ENCODE assay signal across 1 cellular context in genomic region chr5:1295650-1296037, GRCh38.
TF ChIP-seq lines count a peak whose summit lies in the region.

No MANE protein-coding gene starts in this region.

TF ChIP-seq in GM23338, 12 proteins besides CTCF, POLR2A, EP300 and RAD21:
- TF ChIP-seq ZNF462 (CRISPR knock-in tag; IDR thresholded peaks at IDR 0.05) (no peak), REST (IDR thresholded peaks at IDR 0.05; ENCODE audit: unreplicated experiment) (no peak), POLR2AphosphoS5 (IDR thresholded peaks at IDR 0.05; ENCODE audit: low read depth) (no peak), ETS1 (IDR thresholded peaks at IDR 0.05) (no peak), EZH2 (IDR thresholded peaks at IDR 0.05; ENCODE audit: low read depth, unreplicated experiment) (no peak), ZNF114 (CRISPR knock-in tag; IDR thresholded peaks at IDR 0.05) (no peak), STAT1 (IDR thresholded peaks at IDR 0.05; ENCODE audit: unreplicated experiment) (no peak), JUNB (IDR thresholded peaks at IDR 0.05; ENCODE audit: unreplicated experiment) (no peak), CREB1 (CRISPR knock-in tag; IDR thresholded peaks at IDR 0.05; ENCODE audit: low read depth) (no peak), NANOG (IDR thresholded peaks at IDR 0.05; ENCODE audit: borderline replicate concordance) (no peak), ZNF331 (CRISPR knock-in tag; IDR thresholded peaks at IDR 0.05; ENCODE audit: low read depth) (no peak), EZH2phosphoT487 (IDR thresholded peaks at IDR 0.05; ENCODE audit: unreplicated experiment) (no peak)
